Comparison of ENCODE assay signal across 21 cellular contexts in genomic region chr11:110984147-110984546, GRCh38.
DNase-seq lines count a peak whose midpoint lies in the region; ATAC-seq and TF ChIP-seq lines count a peak whose summit lies in the region.
"Had no signal": no experiment of that assay in that cellular context is flagged by ENCODE, and none has a peak within 500 bp of the region (broad histone marks: within the 10 kb centered on the region; RNA-seq: fewer than 3 reads in every experiment).

No MANE protein-coding gene starts in this region.

- H2BK120ac ChIP-seq in IMR-90 (ENCODE audit: low read depth, low read length): peak overlapping the region; percentile 56

- ATAC-seq in IMR-90 (ENCODE audit: low read depth): peak; percentile 94
- ATAC-seq in GM21367 (IDR thresholded peaks at IDR 0.05; ENCODE audit: unreplicated experiment): no peak
- no peak for ATAC-seq in HG03135 (IDR thresholded peaks at IDR 0.05; ENCODE audit: unreplicated experiment)
- ATAC-seq: activated T-cell treated with anti-CD3 and anti-CD28 coated beads, Interleukin-2, amount 50 U/mL, for 4 hours; HCT116 had no signal

- peak; percentile 34 for DNase-seq in AG10803 (ENCODE audit: low read depth)
- peak; percentile 81 for DNase-seq in IMR-90
- peak; percentile 48 for DNase-seq in brain microvascular endothelial cell
- peak; percentile 92 for DNase-seq in kidney glomerular epithelial cell (lab: John Stamatoyannopoulos, UW)
- DNase-seq in NAMALWA (ENCODE audit: low spot score): no peak
- no peak for DNase-seq in activated CD8-positive, alpha-beta memory T cell treated with anti-CD3 and anti-CD28 coated beads for 24 hours
- DNase-seq: activated CD4-positive, alpha-beta T cell treated with anti-CD3 and anti-CD28 coated beads, Interleukin-2, amount 50 U/mL, for 4 hours; activated naive CD8-positive, alpha-beta T cell treated with anti-CD3 and anti-CD28 coated beads, Interleukin-2, amount 10 ng/mL, durations not matched to agents 7 days and 5 days; activated T-cell treated with anti-CD3 and anti-CD28 coated beads, Interleukin-2, amount 50 U/mL, for 4 hours; cerebellar nuclear complex; COR-L47; GF-D8; glutamatergic neuron; immature natural killer cell; NCI-H2029 treated with DMSO at 0.1 percent for 48 hours; NCI-H524; substantia nigra had no signal

- dilution Hi-C loops in IMR-90 (cut with HindIII; ENCODE audit: low sequenced_read_pairs, unreplicated experiment): no loop called here

- no peaks in the 10 kb centered on the region for H3K79me1 ChIP-seq in IMR-90 (ENCODE audit: low read depth in 1 of 2, low read length in 2 of 2)

- H3K4me3 ChIP-seq in AG10803 (ENCODE audit: low read length) (no peak overlapping the region), IMR-90 (ENCODE audit: insufficient read depth, low read depth, low read length) (no peak overlapping the region), brain microvascular endothelial cell (ENCODE audit: low read depth, low read length) (no peak overlapping the region)
- H3K4me3 ChIP-seq: right atrium auricular region had no signal

- peak overlapping the region; percentile 45; the same call in 1 of the 2 replicates for H2BK20ac ChIP-seq in IMR-90 (ENCODE audit: low read depth, low read length)

- H2BK15ac ChIP-seq in IMR-90 (ENCODE audit: low read depth, low read length): peak overlapping the region; percentile 87; the same call in 1 of the 3 replicates

- peak overlapping the region; percentile 14; the same call in 1 of the 2 replicates for H3K4ac ChIP-seq in IMR-90 (ENCODE audit: low read depth, low read length)

- peak overlapping the region; percentile 18 for H2BK5ac ChIP-seq in IMR-90 (ENCODE audit: low read depth, low read length, poor library complexity, severe bottlenecking)

- no peak overlapping the region for H3K23ac ChIP-seq in IMR-90 (ENCODE audit: low read depth, low read length)

- H3K14ac ChIP-seq in IMR-90 (replicated peaks; ENCODE audit: low read depth, low read length): no peak overlapping the region; the same call in 1 of the 2 replicates

- H4K91ac ChIP-seq in IMR-90 (ENCODE audit: insufficient read depth, low read depth, low read length): no peak overlapping the region

- no peak for TF ChIP-seq CTCF in AG10803 (conservative IDR thresholded peaks at IDR 0.05; ENCODE audit: low read length)
- TF ChIP-seq CTCF in IMR-90 (conservative IDR thresholded peaks at IDR 0.05; ENCODE audit: low read depth, low read length): no peak
- TF ChIP-seq CTCF in brain microvascular endothelial cell (IDR thresholded peaks at IDR 0.05; ENCODE audit: low read depth, low read length, missing control alignments): no peak

- H2AFZ ChIP-seq in IMR-90 (replicated peaks; ENCODE audit: low read length, poor library complexity): no peak overlapping the region

- no peak overlapping the region; the same call in 1 of the 2 replicates for H4K5ac ChIP-seq in IMR-90 (ENCODE audit: low read depth, low read length)

- H3K27ac ChIP-seq in IMR-90 (ENCODE audit: insufficient read depth, low read length): peak overlapping the region; percentile 17; the same call in 1 of the 2 replicates
- no peak overlapping the region for H3K27ac ChIP-seq in brain microvascular endothelial cell
- H3K27ac ChIP-seq: right atrium auricular region had no signal

- TF ChIP-seq POLR2A in IMR-90 (IDR thresholded peaks at IDR 0.05; ENCODE audit: low read depth, low read length): no peak

- H3K4me2 ChIP-seq in IMR-90 (ENCODE audit: low read depth, low read length): peak overlapping the region; percentile 8; the same call in 1 of the 2 replicates

- POLR2A ChIA-PET in IMR-90 (lab: Charles Lee; ENCODE audit: unreplicated experiment): interaction anchor here (0.5 kb wide), 1 partner anchor 12 kb away, joined by 3 read pairs; no protein-coding TSS in a partner anchor

- no peaks in the 10 kb centered on the region for H3K9me3 ChIP-seq in IMR-90 (ENCODE audit: control insufficient read depth, insufficient read depth, low read length)
- H3K9me3 ChIP-seq: right atrium auricular region had no signal

- no peaks in the 10 kb centered on the region for H3K27me3 ChIP-seq in IMR-90 (ENCODE audit: control insufficient read depth, insufficient read depth, low read length)
- H3K27me3 ChIP-seq in brain microvascular endothelial cell (replicated peaks): no peaks in the 10 kb centered on the region
- H3K27me3 ChIP-seq: right atrium auricular region had no signal

- H3K18ac ChIP-seq in IMR-90 (ENCODE audit: low read depth, low read length): peak overlapping the region; percentile 83; the same call in 1 of the 2 replicates

- H4K8ac ChIP-seq in IMR-90 (ENCODE audit: low read depth in 2 of 2, low read length in 2 of 2): peak overlapping the region in 1 of 2 experiments; percentile 50; a peak in 2 of 4 replicates

- intact Hi-C loops in IMR-90 (cut with micrococcal nuclease): no loop called here

- no TSS peak for BruUV-seq in IMR-90 (replicated peaks; lab: Mats Ljungman, UMichigan)

- H3K9ac ChIP-seq in IMR-90 (ENCODE audit: low read depth, low read length): no peak overlapping the region

- no peaks in the 10 kb centered on the region; the same call in 1 of the 2 replicates for H3K9me1 ChIP-seq in IMR-90 (ENCODE audit: insufficient read depth, low read length)

- H2AK9ac ChIP-seq in IMR-90 (replicated peaks; ENCODE audit: low read depth, low read length, poor library complexity): no peak overlapping the region

- CTCF ChIA-PET in IMR-90 (lab: Yijun Ruan, JAX): interaction anchor here (1.0 to 1.1 kb wide), 2 partner anchors 11 to 24 kb away, joined by 3 read pairs; no protein-coding TSS in a partner anchor

- no CpG with 5 or more reads among the region's 2 CpGs for WGBS in IMR-90 (ENCODE audit: extremely low coverage in 2 of 2, insufficient read length in 1 of 2), 2 experiments

- in situ Hi-C loops in IMR-90 (cut with MboI; ENCODE audit: low sequenced_read_pairs): no loop called here
- in situ Hi-C loops in brain microvascular endothelial cell (cut with HindIII; ENCODE audit: low pct_ligation_motif_present, low sequenced_read_pairs): no loop called here

- no peak for TF ChIP-seq RAD21 in IMR-90 (IDR thresholded peaks at IDR 0.05; ENCODE audit: low read length)

- H2AK5ac ChIP-seq in IMR-90 (ENCODE audit: low read depth, low read length): no peak overlapping the region; the same call in 1 of the 2 replicates

- peaks cover 6% of the 10 kb centered on the region for H3K4me1 ChIP-seq in IMR-90 (ENCODE audit: control insufficient read depth, insufficient read depth, low read length)
- H3K4me1 ChIP-seq: right atrium auricular region had no signal

- H3K56ac ChIP-seq in IMR-90 (ENCODE audit: extremely low read depth, insufficient read depth, low read length): no peak overlapping the region

- H3K36me3 ChIP-seq in IMR-90 (ENCODE audit: control insufficient read depth, insufficient read depth, low read length): no peaks in the 10 kb centered on the region
- no peaks in the 10 kb centered on the region for H3K36me3 ChIP-seq in brain microvascular endothelial cell (replicated peaks)
- H3K36me3 ChIP-seq: right atrium auricular region had no signal

- no peaks in the 10 kb centered on the region for H4K20me1 ChIP-seq in IMR-90 (ENCODE audit: insufficient read depth, low read length)

TF ChIP-seq in IMR-90, 13 proteins besides CTCF, POLR2A, EP300 and RAD21:
- TF ChIP-seq BHLHE40 (IDR thresholded peaks at IDR 0.05; ENCODE audit: low read depth, low read length) (no peak), USF2 (IDR thresholded peaks at IDR 0.05; ENCODE audit: low read depth, low read length) (peak; percentile 53; the same call in 1 of the 2 replicates), RFX5 (IDR thresholded peaks at IDR 0.05; ENCODE audit: low read depth, low read length) (no peak), MAZ (IDR thresholded peaks at IDR 0.05; ENCODE audit: borderline replicate concordance, low read depth, low read length) (no peak), SMC3 (IDR thresholded peaks at IDR 0.05; ENCODE audit: low read depth, low read length) (no peak), MAFK (IDR thresholded peaks at IDR 0.05; ENCODE audit: low read depth, low read length) (no peak), NFE2L2 (IDR thresholded peaks at IDR 0.05; ENCODE audit: low read depth, low read length) (no peak)

Comparison
In these comparisons a context has a peak if more than half of its experiments do, and no peak if none do; other contexts are left out.
1. DNase-seq: peak in AG10803 (single experiment), IMR-90 (single experiment), brain microvascular endothelial cell (single experiment) and kidney glomerular epithelial cell (single experiment); none in NAMALWA (single experiment) and activated CD8-positive, alpha-beta memory T cell treated with anti-CD3 and anti-CD28 coated beads for 24 hours (single experiment).